ENCODE assay signal across 11 cellular contexts in genomic region chr20:48919882-48920526, GRCh38. TPM values are rescaled to one million over a fixed set of nuclear protein-coding genes. Genes with fewer than 3 reads are reported as not detected.
DNase-seq lines count a peak whose midpoint lies in the region; ATAC-seq and TF ChIP-seq lines count a peak whose summit lies in the region.
"Had no signal": no experiment of that assay in that cellular context is flagged by ENCODE, and none has a peak within 500 bp of the region (broad histone marks: within the 10 kb centered on the region; RNA-seq: fewer than 3 reads in every experiment).

No MANE protein-coding gene starts in this region.

- DNase-seq in activated CD4-positive, alpha-beta T cell treated with anti-CD3 and anti-CD28 coated beads, Interleukin-2, amount 10 ng/mL, durations not matched to agents 7 days and 5 days: no peak
- DNase-seq in activated CD4-positive, alpha-beta T cell treated with anti-CD3 and anti-CD28 coated beads for 4 hours: no peak
- DNase-seq in Peyer's patch (peak in 1 of 3 donors; percentile 61), endodermal cell (no peak), NCI-H526 (lab: John Stamatoyannopoulos, UW) (no peak)
- no peak for DNase-seq in stimulated activated effector memory CD8-positive, alpha-beta T cell treated with anti-CD3 and anti-CD28 coated beads, Interleukin-12 subunit alpha, Interleukin-12 subunit beta, amount 100 ng/mL, for 72 hours (ENCODE audit: low spot score in 2 of 2)
- no peak for DNase-seq in activated CD4-positive, CD25-positive, alpha-beta regulatory T cell treated with anti-CD3 and anti-CD28 coated beads, Interleukin-2, amount 50 U/mL, for 72 hours
- DNase-seq: activated CD8-positive, alpha-beta memory T cell treated with anti-CD3 and anti-CD28 coated beads for 24 hours; H7; stimulated activated CD8-positive, alpha-beta memory T cell treated with anti-CD3 and anti-CD28 coated beads, Interleukin-4, amount 100 ng/mL, for 48 hours had no signal

- no peak for ATAC-seq in stimulated activated effector memory CD8-positive, alpha-beta T cell treated with anti-CD3 and anti-CD28 coated beads, Interleukin-12 subunit alpha, Interleukin-12 subunit beta, amount 100 ng/mL, for 72 hours
- ATAC-seq in GM21390 (IDR thresholded peaks at IDR 0.05; ENCODE audit: unreplicated experiment): no peak

- POLR2A ChIA-PET in activated CD4-positive, alpha-beta T cell treated with anti-CD3 and anti-CD28 coated beads, Interleukin-2, amount 10 ng/mL, durations not matched to agents 7 days and 5 days (lab: Charles Lee): no interaction called here

- H3K4me3 ChIP-seq in Peyer's patch (peak overlapping the region in 1 of 4 donors; percentile 12), endodermal cell (ENCODE audit: low read length) (peak overlapping the region; percentile 99)

- H3K4me1 Mint-ChIP-seq in activated CD4-positive, alpha-beta T cell treated with anti-CD3 and anti-CD28 coated beads, Interleukin-2, amount 10 ng/mL, durations not matched to agents 7 days and 5 days: peaks cover 38% of the 10 kb centered on the region
- H3K4me1 Mint-ChIP-seq in endodermal cell: peaks cover 30% of the 10 kb centered on the region
- H3K4me1 Mint-ChIP-seq in stimulated activated effector memory CD8-positive, alpha-beta T cell treated with anti-CD3 and anti-CD28 coated beads, Interleukin-12 subunit alpha, Interleukin-12 subunit beta, amount 100 ng/mL, for 72 hours: peaks cover 34% of the 10 kb centered on the region

- H3K27ac ChIP-seq in Peyer's patch: peak overlapping the region in 3 of 4 donors; percentile 86 to 99 (median 97)
- no peak overlapping the region for H3K27ac ChIP-seq in endodermal cell (ENCODE audit: low read depth, low read length)

- peaks cover 4% of the 10 kb centered on the region for H3K36me3 Mint-ChIP-seq in activated CD4-positive, alpha-beta T cell treated with anti-CD3 and anti-CD28 coated beads, Interleukin-2, amount 10 ng/mL, durations not matched to agents 7 days and 5 days (ENCODE audit: low read depth)
- H3K36me3 Mint-ChIP-seq in endodermal cell (ENCODE audit: low read depth): no peaks in the 10 kb centered on the region
- peaks cover 11% of the 10 kb centered on the region for H3K36me3 Mint-ChIP-seq in stimulated activated effector memory CD8-positive, alpha-beta T cell treated with anti-CD3 and anti-CD28 coated beads, Interleukin-12 subunit alpha, Interleukin-12 subunit beta, amount 100 ng/mL, for 72 hours

- peak overlapping the region; percentile 94 for H3K27ac Mint-ChIP-seq in activated CD4-positive, alpha-beta T cell treated with anti-CD3 and anti-CD28 coated beads, Interleukin-2, amount 10 ng/mL, durations not matched to agents 7 days and 5 days
- peak overlapping the region; percentile 27 for H3K27ac Mint-ChIP-seq in endodermal cell
- peak overlapping the region; percentile 95 for H3K27ac Mint-ChIP-seq in stimulated activated effector memory CD8-positive, alpha-beta T cell treated with anti-CD3 and anti-CD28 coated beads, Interleukin-12 subunit alpha, Interleukin-12 subunit beta, amount 100 ng/mL, for 72 hours

- H3K4me1 ChIP-seq in Peyer's patch (peaks cover 0 to 35% (median 9%) of the 10 kb centered on the region in 4 donors), endodermal cell (ENCODE audit: control insufficient read depth, insufficient read depth, low read length) (peaks cover 8% of the 10 kb centered on the region)

- no peak for TF ChIP-seq CTCF in Peyer's patch (IDR thresholded peaks at IDR 0.05)
- TF ChIP-seq CTCF in endodermal cell (conservative IDR thresholded peaks at IDR 0.05): no peak

- TF ChIP-seq POLR2A in Peyer's patch (IDR thresholded peaks at IDR 0.05): peak in 1 of 2 donors; percentile 18

- no peaks in the 10 kb centered on the region for H3K36me3 ChIP-seq in Peyer's patch
- peaks cover 1% of the 10 kb centered on the region for H3K36me3 ChIP-seq in endodermal cell (ENCODE audit: control insufficient read depth, insufficient read depth, low read length)

- peak overlapping the region; percentile 82 for H3K4me3 Mint-ChIP-seq in activated CD4-positive, alpha-beta T cell treated with anti-CD3 and anti-CD28 coated beads, Interleukin-2, amount 10 ng/mL, durations not matched to agents 7 days and 5 days
- H3K4me3 Mint-ChIP-seq in endodermal cell: peak overlapping the region; percentile 93
- H3K4me3 Mint-ChIP-seq in stimulated activated effector memory CD8-positive, alpha-beta T cell treated with anti-CD3 and anti-CD28 coated beads, Interleukin-12 subunit alpha, Interleukin-12 subunit beta, amount 100 ng/mL, for 72 hours: peak overlapping the region; percentile 86

- H3K9ac ChIP-seq in endodermal cell (ENCODE audit: extremely low read depth, low read length, poor library complexity, severe bottlenecking): peak overlapping the region; percentile 96

- WGBS in endodermal cell (ENCODE audit: insufficient coverage in 1 of 2, insufficient read length in 1 of 2), 2 experiments: 72 to 82% methylated on average over 5 of the region's 5 CpGs

- H3K27me3 Mint-ChIP-seq in activated CD4-positive, alpha-beta T cell treated with anti-CD3 and anti-CD28 coated beads, Interleukin-2, amount 10 ng/mL, durations not matched to agents 7 days and 5 days: peaks cover 7% of the 10 kb centered on the region
- peaks cover 6% of the 10 kb centered on the region for H3K27me3 Mint-ChIP-seq in endodermal cell (ENCODE audit: insufficient read depth)

- CTCF ChIA-PET in activated CD4-positive, alpha-beta T cell treated with anti-CD3 and anti-CD28 coated beads, Interleukin-2, amount 10 ng/mL, durations not matched to agents 7 days and 5 days (lab: Charles Lee): interaction anchor here (1.2 to 1.7 kb wide), 2 partner anchors 11 to 13 kb away, joined by 3 read pairs; no protein-coding TSS in a partner anchor

- no peaks in the 10 kb centered on the region for H3K9me3 Mint-ChIP-seq in activated CD4-positive, alpha-beta T cell treated with anti-CD3 and anti-CD28 coated beads, Interleukin-2, amount 10 ng/mL, durations not matched to agents 7 days and 5 days
- peaks cover 3% of the 10 kb centered on the region for H3K9me3 Mint-ChIP-seq in endodermal cell
- no peaks in the 10 kb centered on the region for H3K9me3 Mint-ChIP-seq in stimulated activated effector memory CD8-positive, alpha-beta T cell treated with anti-CD3 and anti-CD28 coated beads, Interleukin-12 subunit alpha, Interleukin-12 subunit beta, amount 100 ng/mL, for 72 hours

- H3K9me3 ChIP-seq in Peyer's patch (no peaks in the 10 kb centered on the region), endodermal cell (ENCODE audit: control insufficient read depth, low read length) (peaks cover 7% of the 10 kb centered on the region)

- H3K27me3 ChIP-seq in Peyer's patch (no peaks in the 10 kb centered on the region), endodermal cell (ENCODE audit: control insufficient read depth, insufficient read depth, low read length, poor library complexity, severe bottlenecking) (no peaks in the 10 kb centered on the region)

RNA-seq across cellular contexts. Expression of gene ARFGEF2, which starts 1.5 kb away (rescaled TPM):
- total RNA-seq in activated CD4-positive, alpha-beta T cell treated with anti-CD3 and anti-CD28 coated beads, Interleukin-2, amount 10 ng/mL, durations not matched to agents 7 days and 5 days: 10 to 100 TPM; 20.0 to 22.0 TPM
- 100 to 1,000 TPM in 1 of 4 donors, 10 to 100 TPM in 3; 38.0 to 170 (median 43.4) TPM for total RNA-seq in Peyer's patch
- 10 to 100 TPM; 23.6 to 29.4 TPM for total RNA-seq in endodermal cell
- polyA plus RNA-seq in endodermal cell (2013, experiment 1 of 2): 10.4 TPM
- 11.6 TPM for polyA plus RNA-seq in endodermal cell (2013, experiment 2 of 2)

Comparison
In these comparisons a context has a peak if more than half of its experiments do, and no peak if none do; other contexts are left out.
1. H3K27ac Mint-ChIP-seq: peak in every context shown above with its lines; median percentile 95 in stimulated activated effector memory CD8-positive, alpha-beta T cell treated with anti-CD3 and anti-CD28 coated beads, Interleukin-12 subunit alpha, Interleukin-12 subunit beta, amount 100 ng/mL, for 72 hours; 94 in activated CD4-positive, alpha-beta T cell treated with anti-CD3 and anti-CD28 coated beads, Interleukin-2, amount 10 ng/mL, durations not matched to agents 7 days and 5 days; 27 in endodermal cell.